In the genomic region with DNA sequence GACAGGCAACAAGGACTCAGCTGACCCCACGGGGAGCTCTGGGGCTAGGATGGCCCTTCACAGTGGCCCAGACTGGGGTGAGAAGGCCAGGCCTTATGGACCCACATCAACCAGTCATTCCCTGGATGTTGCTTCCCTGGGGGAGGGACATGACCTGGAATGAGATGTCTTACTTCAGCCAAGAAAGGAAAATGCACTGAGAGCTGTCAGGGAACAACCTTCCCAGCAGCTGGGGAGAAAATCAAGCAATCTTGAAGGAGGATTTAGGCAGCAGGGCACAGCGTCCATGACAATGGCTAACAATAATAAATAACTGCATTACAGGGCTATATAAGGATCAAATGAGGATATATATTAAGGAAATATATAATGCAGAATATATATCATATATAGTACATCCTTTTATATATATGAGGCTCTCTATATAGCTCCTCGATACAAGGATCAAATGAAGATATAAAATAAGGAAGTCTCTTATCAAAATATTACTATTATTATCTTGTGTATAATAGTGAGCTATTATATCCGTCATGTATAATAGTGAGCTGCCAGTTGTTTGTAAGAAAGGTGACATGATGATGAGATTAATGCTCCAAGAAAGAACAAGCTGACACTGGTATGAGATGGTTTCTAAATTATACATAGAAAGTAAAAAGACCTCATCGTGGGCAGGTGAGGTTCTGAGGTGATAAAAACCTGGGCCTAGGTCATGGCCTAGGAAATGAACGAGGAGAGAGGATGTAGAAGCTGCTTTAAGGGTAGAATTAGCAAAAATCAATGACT, we compare ENCODE assay signal across 18 cellular contexts.
DNase-seq lines count a peak whose midpoint lies in the region; ATAC-seq and TF ChIP-seq lines count a peak whose summit lies in the region.
"Had no signal": no experiment of that assay in that cellular context is flagged by ENCODE, and none has a peak within 500 bp of the region (broad histone marks: within the 10 kb centered on the region; RNA-seq: fewer than 3 reads in every experiment).

No MANE protein-coding gene starts in this region.

- WGBS in SK-N-SH (ENCODE audit: low lambda C conversion rate) = 60% methylated on average over 6 of the region's 6 CpGs

- H3K27me3 ChIP-seq in CD4-positive, CD25-positive, alpha-beta regulatory T cell (ENCODE audit: control insufficient read depth, insufficient read depth, low read length) = no peaks in the 10 kb centered on the region
- H3K27me3 ChIP-seq in SK-N-SH (ENCODE audit: insufficient read depth) = no peaks in the 10 kb centered on the region
- H3K27me3 ChIP-seq: neutrophil, upper lobe of left lung had no signal

- no peak overlapping the region for H3K4me3 Mint-ChIP-seq in activated CD4-positive, alpha-beta T cell treated with anti-CD3 and anti-CD28 coated beads for 36 hours
- H3K4me3 Mint-ChIP-seq in CD4-positive, CD25-positive, alpha-beta regulatory T cell = peak overlapping the region; percentile 13 to 65 (median 36)
- H3K4me3 Mint-ChIP-seq in activated CD4-positive, alpha-beta memory T cell treated with anti-CD3 and anti-CD28 coated beads, Interleukin-2, amount 10 ng/mL, durations not matched to agents 7 days and 5 days = no peak overlapping the region
- peak overlapping the region; percentile 62 to 82 (median 69) for H3K4me3 Mint-ChIP-seq in immature natural killer cell
- H3K4me3 Mint-ChIP-seq: CD14-positive monocyte had no signal

- peaks cover 40% of the 10 kb centered on the region for H3K4me1 Mint-ChIP-seq in activated CD4-positive, alpha-beta T cell treated with anti-CD3 and anti-CD28 coated beads for 36 hours
- peaks cover 15 to 48% (median 31%) of the 10 kb centered on the region in 4 donors for H3K4me1 Mint-ChIP-seq in CD4-positive, CD25-positive, alpha-beta regulatory T cell
- H3K4me1 Mint-ChIP-seq in activated CD4-positive, alpha-beta memory T cell treated with anti-CD3 and anti-CD28 coated beads, Interleukin-2, amount 10 ng/mL, durations not matched to agents 7 days and 5 days = peaks cover 27% of the 10 kb centered on the region
- H3K4me1 Mint-ChIP-seq in immature natural killer cell = peaks cover 49 to 50% of the 10 kb centered on the region in 2 donors

- no peaks in the 10 kb centered on the region for H3F3A ChIP-seq in SK-N-SH (replicated peaks; ENCODE audit: insufficient read depth)

- peak overlapping the region; percentile 58 for H3K27ac ChIP-seq in CD4-positive, CD25-positive, alpha-beta regulatory T cell (ENCODE audit: insufficient read depth, low read length, poor library complexity, severe bottlenecking)
- H3K27ac ChIP-seq in SK-N-SH (ENCODE audit: low read depth in 2 of 2, low read length in 1 of 2) = no peak overlapping the region
- H3K27ac ChIP-seq: epithelial cell of prostate, GM23248, neutrophil, upper lobe of left lung had no signal

- no peak overlapping the region for H3K9ac ChIP-seq in SK-N-SH
- H3K9ac ChIP-seq: GM23248 had no signal

- no peaks in the 10 kb centered on the region for H3K9me3 ChIP-seq in CD4-positive, CD25-positive, alpha-beta regulatory T cell (ENCODE audit: control insufficient read depth in 2 of 2, low read length in 2 of 2)
- no peaks in the 10 kb centered on the region for H3K9me3 ChIP-seq in SK-N-SH
- H3K9me3 ChIP-seq: neutrophil, upper lobe of left lung had no signal

- peaks cover 3% of the 10 kb centered on the region for H3K9me3 Mint-ChIP-seq in activated CD4-positive, alpha-beta T cell treated with anti-CD3 and anti-CD28 coated beads for 36 hours (ENCODE audit: low read depth)
- peaks cover 0 to 5% (median 0%) of the 10 kb centered on the region in 7 donors for H3K9me3 Mint-ChIP-seq in CD4-positive, CD25-positive, alpha-beta regulatory T cell
- H3K9me3 Mint-ChIP-seq in activated CD4-positive, alpha-beta memory T cell treated with anti-CD3 and anti-CD28 coated beads, Interleukin-2, amount 10 ng/mL, durations not matched to agents 7 days and 5 days = peaks cover 15% of the 10 kb centered on the region
- no peaks in the 10 kb centered on the region for H3K9me3 Mint-ChIP-seq in immature natural killer cell
- H3K9me3 Mint-ChIP-seq: CD14-positive monocyte had no signal

- H3K4me3 ChIP-seq in CD4-positive, CD25-positive, alpha-beta regulatory T cell (ENCODE audit: low read depth, low read length) = peak overlapping the region; percentile 67
- H3K4me3 ChIP-seq in SK-N-SH (ENCODE audit: low read depth in 2 of 2, low read length in 1 of 2) = no peak overlapping the region
- H3K4me3 ChIP-seq: GM23248, upper lobe of left lung had no signal

- POLR2A ChIA-PET in activated CD4-positive, alpha-beta T cell treated with anti-CD3 and anti-CD28 coated beads for 36 hours (lab: Charles Lee) = interaction anchor here (1.7 kb wide), 1 partner anchor 19 kb away, joined by 8 read pairs; no protein-coding TSS in a partner anchor
- POLR2A ChIA-PET in activated CD4-positive, alpha-beta memory T cell treated with anti-CD3 and anti-CD28 coated beads, Interleukin-2, amount 10 ng/mL, durations not matched to agents 7 days and 5 days (lab: Charles Lee) = no interaction called here
- POLR2A ChIA-PET in SK-N-SH (lab: Yijun Ruan, JAX) = no interaction called here

- no peaks in the 10 kb centered on the region for H4K20me1 ChIP-seq in SK-N-SH (ENCODE audit: insufficient read depth)

- no peak overlapping the region; the same call in 1 of the 2 replicates for H2AFZ ChIP-seq in SK-N-SH (ENCODE audit: low read depth)
- H2AFZ ChIP-seq: GM23248 had no signal

- H3K27me3 Mint-ChIP-seq in activated CD4-positive, alpha-beta T cell treated with anti-CD3 and anti-CD28 coated beads for 36 hours = no peaks in the 10 kb centered on the region
- no peaks in the 10 kb centered on the region for H3K27me3 Mint-ChIP-seq in CD4-positive, CD25-positive, alpha-beta regulatory T cell
- H3K27me3 Mint-ChIP-seq in activated CD4-positive, alpha-beta memory T cell treated with anti-CD3 and anti-CD28 coated beads, Interleukin-2, amount 10 ng/mL, durations not matched to agents 7 days and 5 days = no peaks in the 10 kb centered on the region
- peaks cover 0 to 5% (median 4%) of the 10 kb centered on the region in 3 donors for H3K27me3 Mint-ChIP-seq in immature natural killer cell (ENCODE audit: low read depth in 3 of 3)

- no peak for TF ChIP-seq CTCF in SK-N-SH (IDR thresholded peaks at IDR 0.05)

- intact Hi-C loops in activated CD4-positive, alpha-beta T cell treated with anti-CD3 and anti-CD28 coated beads for 36 hours (cut with DNase I, micrococcal nuclease) = loop anchor here in 1 of 2 experiments (2.0 kb wide), 1 partner anchor 19 kb away; no protein-coding TSS in a partner anchor

- H3K27ac Mint-ChIP-seq in activated CD4-positive, alpha-beta T cell treated with anti-CD3 and anti-CD28 coated beads for 36 hours = peak overlapping the region; percentile 96
- H3K27ac Mint-ChIP-seq in CD4-positive, CD25-positive, alpha-beta regulatory T cell = peak overlapping the region; percentile 84 to 92 (median 89)
- H3K27ac Mint-ChIP-seq in activated CD4-positive, alpha-beta memory T cell treated with anti-CD3 and anti-CD28 coated beads, Interleukin-2, amount 10 ng/mL, durations not matched to agents 7 days and 5 days = peak overlapping the region; percentile 81
- peak overlapping the region; percentile 78 to 97 (median 95) for H3K27ac Mint-ChIP-seq in immature natural killer cell

- H3K79me2 ChIP-seq in SK-N-SH (ENCODE audit: insufficient read depth) = no peaks in the 10 kb centered on the region

- H3K4me2 ChIP-seq in SK-N-SH = no peak overlapping the region

- DNase-seq in activated CD4-positive, alpha-beta T cell treated with anti-CD3 and anti-CD28 coated beads for 36 hours = peak; percentile 32
- DNase-seq in activated CD4-positive, alpha-beta T cell treated with anti-CD3 and anti-CD28 coated beads, Interleukin-2, amount 50 U/mL, for 48 hours = no peak
- no peak for DNase-seq in CD4-positive, CD25-positive, alpha-beta regulatory T cell
- no peak for DNase-seq in activated CD4-positive, alpha-beta memory T cell treated with anti-CD3 and anti-CD28 coated beads, Interleukin-2, amount 10 ng/mL, durations not matched to agents 7 days and 5 days
- DNase-seq in immature natural killer cell = no peak
- DNase-seq in UCSD-AML1 (lab: John Stamatoyannopoulos, UW; ENCODE audit: unreplicated experiment) = no peak
- DNase-seq in SK-N-SH = no peak
- no peak for DNase-seq in A172 (ENCODE audit: low spot score)
- DNase-seq: DMS79, foreskin melanocyte, GM23248, NCI-H1694, retina, upper lobe of left lung had no signal

- ATAC-seq in activated CD4-positive, alpha-beta T cell treated with anti-CD3 and anti-CD28 coated beads for 36 hours = peak; percentile 83
- no peak for ATAC-seq in CD4-positive, CD25-positive, alpha-beta regulatory T cell (ENCODE audit: low read depth in 2 of 2)
- ATAC-seq: SK-N-SH treated with all-trans-retinoic acid at 6 μM for 48 hours had no signal

- H3K9me2 ChIP-seq in SK-N-SH = no peaks in the 10 kb centered on the region

- TF ChIP-seq EP300 in SK-N-SH (IDR thresholded peaks at IDR 0.05; ENCODE audit: borderline replicate concordance in 1 of 2, low read depth in 1 of 2, low read length in 1 of 2) = no peak

- H3K4me1 ChIP-seq in CD4-positive, CD25-positive, alpha-beta regulatory T cell (ENCODE audit: control insufficient read depth, insufficient read depth, low read length, poor library complexity, severe bottlenecking) = peaks cover 24% of the 10 kb centered on the region
- no peaks in the 10 kb centered on the region for H3K4me1 ChIP-seq in SK-N-SH (ENCODE audit: control insufficient read depth in 1 of 2, insufficient read depth in 2 of 2, low read depth in 1 of 2, low read length in 1 of 2)

- no peaks in the 10 kb centered on the region for H3K36me3 ChIP-seq in CD4-positive, CD25-positive, alpha-beta regulatory T cell (ENCODE audit: control insufficient read depth, insufficient read depth, low read length)
- no peaks in the 10 kb centered on the region for H3K36me3 ChIP-seq in SK-N-SH (replicated peaks in 1 of 2; ENCODE audit: control insufficient read depth in 1 of 2, insufficient read depth in 2 of 2, low read length in 1 of 2)
- H3K36me3 ChIP-seq: neutrophil, upper lobe of left lung had no signal

- no peak for TF ChIP-seq RAD21 in SK-N-SH (IDR thresholded peaks at IDR 0.05; ENCODE audit: low read length)

- CTCF ChIA-PET in activated CD4-positive, alpha-beta T cell treated with anti-CD3 and anti-CD28 coated beads for 36 hours (lab: Charles Lee) = interaction anchor here (1.3 to 1.7 kb wide), 3 partner anchors 15 to 67 kb away, joined by 4 to 6 read pairs (median 5); no protein-coding TSS in a partner anchor
- CTCF ChIA-PET in activated CD4-positive, alpha-beta memory T cell treated with anti-CD3 and anti-CD28 coated beads, Interleukin-2, amount 10 ng/mL, durations not matched to agents 7 days and 5 days (lab: Charles Lee) = interaction anchor here (0.6 to 1.2 kb wide), 3 partner anchors 12 to 457 kb away, joined by 3 to 5 read pairs (median 3); partner anchors contain the start of gene MINDY2
- CTCF ChIA-PET in SK-N-SH (lab: Yijun Ruan, JAX) = no interaction called here

- H3K36me3 Mint-ChIP-seq in activated CD4-positive, alpha-beta T cell treated with anti-CD3 and anti-CD28 coated beads for 36 hours (ENCODE audit: low read depth) = peaks cover 3% of the 10 kb centered on the region
- H3K36me3 Mint-ChIP-seq in CD4-positive, CD25-positive, alpha-beta regulatory T cell = no peaks in the 10 kb centered on the region
- H3K36me3 Mint-ChIP-seq in activated CD4-positive, alpha-beta memory T cell treated with anti-CD3 and anti-CD28 coated beads, Interleukin-2, amount 10 ng/mL, durations not matched to agents 7 days and 5 days (ENCODE audit: low read depth) = peaks cover 9% of the 10 kb centered on the region
- H3K36me3 Mint-ChIP-seq in immature natural killer cell = no peaks in the 10 kb centered on the region
- H3K36me3 Mint-ChIP-seq: CD14-positive monocyte had no signal

Comparison
In these comparisons a context has a peak if more than half of its experiments do, and no peak if none do; other contexts are left out.
1. H3K4me3 Mint-ChIP-seq: peak in CD4-positive, CD25-positive, alpha-beta regulatory T cell (4 of 4) and immature natural killer cell (5 of 5); none in activated CD4-positive, alpha-beta T cell treated with anti-CD3 and anti-CD28 coated beads for 36 hours (single experiment) and activated CD4-positive, alpha-beta memory T cell treated with anti-CD3 and anti-CD28 coated beads, Interleukin-2, amount 10 ng/mL, durations not matched to agents 7 days and 5 days (single experiment).
2. Peak in every context shown above with its lines, with median percentiles within 50 percentile points of each other: H3K27ac Mint-ChIP-seq.